ENCODE assay signal across 11 cellular contexts in genomic region chr1:92577251-92577895, GRCh38.
DNase-seq lines count a peak whose midpoint lies in the region; ATAC-seq, FAIRE-seq and TF ChIP-seq lines count a peak whose summit lies in the region.
"Had no signal": no experiment of that assay in that cellular context is flagged by ENCODE, and none has a peak within 500 bp of the region (broad histone marks: within the 10 kb centered on the region; RNA-seq: fewer than 3 reads in every experiment).

No MANE protein-coding gene starts in this region.

- POLR2A ChIA-PET in HEK293 (lab: Yijun Ruan, JAX): no interaction called here

- ATAC-seq in T-helper 17 cell: no peak

- H3K27ac ChIP-seq in HEK293 (ENCODE audit: extremely low read depth, low read depth, low read length): no peak overlapping the region
- peak overlapping the region; percentile 1 for H3K27ac ChIP-seq in astrocyte (ENCODE audit: low read depth, low read length)
- H3K27ac ChIP-seq in keratinocyte (ENCODE audit: control insufficient read depth, insufficient read depth, low read length): peak overlapping the region; percentile 27
- no peak overlapping the region for H3K27ac ChIP-seq in Peyer's patch
- H3K27ac ChIP-seq: RWPE1 had no signal

- H3K4me1 Mint-ChIP-seq in astrocyte (ENCODE audit: low read depth, unreplicated experiment) (peaks cover 3% of the 10 kb centered on the region), T-helper 17 cell (peaks cover 4% of the 10 kb centered on the region)

- H3K36me3 Mint-ChIP-seq in astrocyte (ENCODE audit: low read depth, unreplicated experiment): no peaks in the 10 kb centered on the region
- no peaks in the 10 kb centered on the region for H3K36me3 Mint-ChIP-seq in T-helper 17 cell (ENCODE audit: low read depth)

- CTCF ChIA-PET in HEK293 (lab: Yijun Ruan, JAX): interaction anchor here (0.7 to 0.8 kb wide), 2 partner anchors 725 to 1257 kb away, joined by 4 read pairs; no protein-coding TSS in a partner anchor

- no peak for TF ChIP-seq POLR2A in Peyer's patch (IDR thresholded peaks at IDR 0.05)

- TF ChIP-seq CTCF in HEK293 (tag by site-specific recombination; IDR thresholded peaks at IDR 0.05): no peak
- TF ChIP-seq CTCF in astrocyte (IDR thresholded peaks at IDR 0.05; ENCODE audit: insufficient read depth, low read depth, low read length): no peak
- no peak for TF ChIP-seq CTCF in keratinocyte (optimal IDR thresholded peaks at IDR 0.05 in 1 of 3, IDR thresholded peaks at IDR 0.05 in 1 of 3, conservative IDR thresholded peaks at IDR 0.05 in 1 of 3; ENCODE audit: extremely low read depth in 1 of 3, insufficient read depth in 2 of 3, low read length in 3 of 3)
- TF ChIP-seq CTCF in Peyer's patch (IDR thresholded peaks at IDR 0.05): no peak

- H3K27me3 Mint-ChIP-seq in astrocyte (ENCODE audit: low read depth, unreplicated experiment) (no peaks in the 10 kb centered on the region), T-helper 17 cell (no peaks in the 10 kb centered on the region)

- dilution Hi-C loops in keratinocyte (cut with MboI; ENCODE audit: extremely low pct_ligation_motif_present, low sequenced_read_pairs): no loop called here

- FAIRE-seq in astrocyte (lab: Jason Lieb, UNC): no peak
- FAIRE-seq in keratinocyte (lab: Jason Lieb, UNC): peak; percentile 32

- H3K9me1 ChIP-seq in keratinocyte (ENCODE audit: control insufficient read depth, extremely low read depth, insufficient read depth, low read length): peaks cover 2% of the 10 kb centered on the region

- H3K27me3 ChIP-seq in astrocyte (ENCODE audit: insufficient read depth, low read length): no peaks in the 10 kb centered on the region
- no peaks in the 10 kb centered on the region for H3K27me3 ChIP-seq in keratinocyte (ENCODE audit: control insufficient read depth, extremely low read depth, insufficient read depth, low read length)
- H3K27me3 ChIP-seq in Peyer's patch: no peaks in the 10 kb centered on the region

- H3K4me2 ChIP-seq in astrocyte (ENCODE audit: low read length) (peak overlapping the region; percentile 60), keratinocyte (ENCODE audit: control insufficient read depth, extremely low read depth, insufficient read depth, low read depth, low read length) (peak overlapping the region; percentile 2)

- H2AFZ ChIP-seq in astrocyte (ENCODE audit: low read depth, low read length): no peak overlapping the region
- H2AFZ ChIP-seq in keratinocyte (ENCODE audit: control insufficient read depth, low read length): no peak overlapping the region

- no peaks in the 10 kb centered on the region for H3K4me1 ChIP-seq in HEK293 (ENCODE audit: control insufficient read depth, insufficient read depth, low read length)
- H3K4me1 ChIP-seq in astrocyte (ENCODE audit: insufficient read depth, low read length): peaks cover 13% of the 10 kb centered on the region
- peaks cover 18% of the 10 kb centered on the region for H3K4me1 ChIP-seq in keratinocyte (ENCODE audit: control insufficient read depth, extremely low read depth, insufficient read depth, low read length)
- H3K4me1 ChIP-seq in Peyer's patch: no peaks in the 10 kb centered on the region

- H3K36me3 ChIP-seq in HEK293 (ENCODE audit: control insufficient read depth in 2 of 2, insufficient read depth in 1 of 2, low read length in 2 of 2): no peaks in the 10 kb centered on the region
- H3K36me3 ChIP-seq in astrocyte (ENCODE audit: insufficient read depth, low read length): no peaks in the 10 kb centered on the region
- peaks cover 0 to 2% of the 10 kb centered on the region in 2 experiments for H3K36me3 ChIP-seq in keratinocyte (ENCODE audit: control insufficient read depth in 2 of 2, extremely low read depth in 1 of 2, insufficient read depth in 2 of 2, low read length in 2 of 2)
- no peaks in the 10 kb centered on the region for H3K36me3 ChIP-seq in Peyer's patch

- no peaks in the 10 kb centered on the region for H3K9me3 ChIP-seq in HEK293 (ENCODE audit: control insufficient read depth, insufficient read depth, low read depth, low read length)
- no peaks in the 10 kb centered on the region for H3K9me3 ChIP-seq in astrocyte (ENCODE audit: insufficient read depth, low read depth, low read length)
- H3K9me3 ChIP-seq in keratinocyte (ENCODE audit: control insufficient read depth, low read depth, low read length): no peaks in the 10 kb centered on the region
- no peaks in the 10 kb centered on the region for H3K9me3 ChIP-seq in T-helper 17 cell (ENCODE audit: control insufficient read depth, low read length, poor library complexity, severe bottlenecking)
- H3K9me3 ChIP-seq in Peyer's patch: no peaks in the 10 kb centered on the region

- no peaks in the 10 kb centered on the region for H3K9me3 Mint-ChIP-seq in astrocyte (ENCODE audit: unreplicated experiment)

- H3K9ac ChIP-seq in astrocyte (ENCODE audit: low read length): no peak overlapping the region
- peak overlapping the region; percentile 16 for H3K9ac ChIP-seq in keratinocyte (ENCODE audit: control insufficient read depth, extremely low read depth, insufficient read depth, low read length)

- H3K79me2 ChIP-seq in astrocyte (ENCODE audit: insufficient read depth, low read length) (no peaks in the 10 kb centered on the region), keratinocyte (ENCODE audit: control insufficient read depth, insufficient read depth, low read length) (no peaks in the 10 kb centered on the region)

- H3K4me3 ChIP-seq in HEK293 (ENCODE audit: low read depth, low read length): no peak overlapping the region
- no peak overlapping the region for H3K4me3 ChIP-seq in astrocyte (ENCODE audit: insufficient read depth, low read depth, low read length)
- H3K4me3 ChIP-seq in keratinocyte (ENCODE audit: control insufficient read depth in 2 of 3, extremely low read depth in 1 of 3, insufficient read depth in 2 of 3, low read depth in 1 of 3, low read length in 3 of 3): no peak overlapping the region
- no peak overlapping the region for H3K4me3 ChIP-seq in Peyer's patch

- H4K20me1 ChIP-seq in astrocyte (ENCODE audit: insufficient read depth, low read length) (no peaks in the 10 kb centered on the region), keratinocyte (ENCODE audit: control insufficient read depth, extremely low read depth, insufficient read depth, low read length) (no peaks in the 10 kb centered on the region)

- H3K27ac Mint-ChIP-seq in astrocyte (ENCODE audit: unreplicated experiment) (no peak overlapping the region), T-helper 17 cell (no peak overlapping the region)

- H3K4me3 Mint-ChIP-seq in astrocyte (ENCODE audit: unreplicated experiment) (no peak overlapping the region), T-helper 17 cell (no peak overlapping the region)

- DNase-seq in NCI-H82 (lab: John Stamatoyannopoulos, UW) (peak; percentile 24), NCI-H82 treated with DMSO at 0.1 percent for 48 hours (lab: John Stamatoyannopoulos, UW; ENCODE audit: unreplicated experiment) (no peak), astrocyte (ENCODE audit: low read depth) (peak; percentile 69), keratinocyte (ENCODE audit: low read depth, low spot score) (no peak), T-helper 17 cell (no peak), Peyer's patch (no peak), NCI-H1105 (lab: John Stamatoyannopoulos, UW) (no peak)
- DNase-seq: effector CD4-positive, alpha-beta T cell; NCI-H2227 treated with DMSO at 0.1 percent for 48 hours had no signal

TF ChIP-seq in HEK293, 187 proteins besides CTCF, POLR2A, EP300 and RAD21:
- TF ChIP-seq MYNN (tag by site-specific recombination; IDR thresholded peaks at IDR 0.05; ENCODE audit: borderline replicate concordance) (no peak), ZNF530 (tag by site-specific recombination; IDR thresholded peaks at IDR 0.05; ENCODE audit: low read depth) (no peak), YY2 (tag by site-specific recombination; IDR thresholded peaks at IDR 0.05) (no peak), SALL2 (tag by site-specific recombination; IDR thresholded peaks at IDR 0.05; ENCODE audit: borderline replicate concordance) (no peak), MEIS1 (CRISPR knock-in tag; IDR thresholded peaks at IDR 0.05; ENCODE audit: borderline replicate concordance) (no peak), BCL6B (tag by site-specific recombination; IDR thresholded peaks at IDR 0.05) (peak; percentile 26; the same call in 1 of the 2 replicates)

Comparison
In these comparisons a context has a peak if more than half of its experiments do, and no peak if none do; other contexts are left out.
1. DNase-seq: peak in NCI-H82 (single experiment) and astrocyte (single experiment); none in NCI-H82 treated with DMSO at 0.1 percent for 48 hours (single experiment), keratinocyte (single experiment), T-helper 17 cell (0 of 3), Peyer's patch (0 of 3) and NCI-H1105 (single experiment).
2. H3K27ac ChIP-seq: peak in astrocyte (single experiment) and keratinocyte (single experiment); none in HEK293 (single experiment) and Peyer's patch (0 of 4).